8 cellular contexts compared by ENCODE assay signal in genomic region chr21:33490991-33491372, GRCh38. TPM values are rescaled to one million over a fixed set of nuclear protein-coding genes. Genes with fewer than 3 reads are reported as not detected.
DNase-seq lines count a peak whose midpoint lies in the region; ATAC-seq and TF ChIP-seq lines count a peak whose summit lies in the region.

No MANE protein-coding gene starts in this region.

- no peaks in the 10 kb centered on the region for H3K9me3 ChIP-seq in CD4-positive, CD25-positive, alpha-beta regulatory T cell (ENCODE audit: control insufficient read depth in 2 of 2, low read length in 2 of 2)
- no peaks in the 10 kb centered on the region for H3K9me3 ChIP-seq in KOPT-K1 (ENCODE audit: insufficient read depth, low read length, poor library complexity, severe bottlenecking)
- no peaks in the 10 kb centered on the region for H3K9me3 ChIP-seq in right lobe of liver
- no peaks in the 10 kb centered on the region for H3K9me3 ChIP-seq in tibial nerve

- H3K4me3 ChIP-seq in CD4-positive, CD25-positive, alpha-beta regulatory T cell (ENCODE audit: low read depth, low read length) = peak overlapping the region; percentile 83
- peak overlapping the region; percentile 68 to 79 (median 77) for H3K4me3 ChIP-seq in right lobe of liver
- peak overlapping the region; percentile 53 to 76 (median 66) for H3K4me3 ChIP-seq in tibial nerve

- peak overlapping the region; percentile 85 to 97 (median 92) for H3K4me3 Mint-ChIP-seq in CD4-positive, CD25-positive, alpha-beta regulatory T cell
- H3K4me3 Mint-ChIP-seq in brain = peak overlapping the region; percentile 88 to 95 (median 89)

- no peak for TF ChIP-seq POLR2A in right lobe of liver (IDR thresholded peaks at IDR 0.05)
- no peak for TF ChIP-seq POLR2A in tibial nerve (IDR thresholded peaks at IDR 0.05)

- ATAC-seq in CD4-positive, CD25-positive, alpha-beta regulatory T cell (ENCODE audit: low read depth in 2 of 2) = no peak
- ATAC-seq in right lobe of liver = peak in 3 of 4 donors; percentile 6 to 13 (median 12)

- no peak overlapping the region for H3K27ac ChIP-seq in CD4-positive, CD25-positive, alpha-beta regulatory T cell (ENCODE audit: insufficient read depth, low read length, poor library complexity, severe bottlenecking)
- H3K27ac ChIP-seq in KOPT-K1 (ENCODE audit: low read depth, low read length, poor library complexity, severe bottlenecking) = peak overlapping the region; percentile 52
- H3K27ac ChIP-seq in right lobe of liver = peak overlapping the region; percentile 9 to 79 (median 44)
- peak overlapping the region; percentile 72 to 88 (median 82) for H3K27ac ChIP-seq in tibial nerve

- CTCF ChIA-PET in GM10248 (lab: Yijun Ruan, JAX) = interaction anchor here (0.7 to 3.8 kb wide), 8 partner anchors 8 to 291 kb away, joined by 3 to 30 read pairs (median 3); partner anchors contain the start of gene TMEM50B

- TF ChIP-seq EP300 in tibial nerve (IDR thresholded peaks at IDR 0.05) = no peak

- DNase-seq in CD4-positive, CD25-positive, alpha-beta regulatory T cell = no peak
- DNase-seq in right lobe of liver (no peak), tibial nerve (ENCODE audit: low spot score in 2 of 2) (no peak), Ammon's horn (ENCODE audit: low spot score) (no peak), GM10248 (ENCODE audit: extremely low spot score) (no peak)
- DNase-seq in activated CD4-positive, alpha-beta T cell treated with anti-CD3 and anti-CD28 coated beads for 48 hours = no peak

- H3K27ac Mint-ChIP-seq in CD4-positive, CD25-positive, alpha-beta regulatory T cell = peak overlapping the region; percentile 29 to 93 (median 92)
- peak overlapping the region; percentile 87 to 93 (median 92) for H3K27ac Mint-ChIP-seq in brain

- 5% methylated on average over 7 of the region's 12 CpGs for WGBS in right lobe of liver (ENCODE audit: insufficient coverage, low coverage, low lambda C conversion rate, missing lambda C conversion rate)
- 17 to 19% methylated on average over 12 of the region's 12 CpGs for WGBS in tibial nerve, 2 donors

- no peaks in the 10 kb centered on the region for H3K36me3 Mint-ChIP-seq in CD4-positive, CD25-positive, alpha-beta regulatory T cell
- peaks cover 11% of the 10 kb centered on the region for H3K36me3 Mint-ChIP-seq in brain

- peaks cover 3 to 14% (median 8%) of the 10 kb centered on the region in 4 donors for H3K4me1 Mint-ChIP-seq in CD4-positive, CD25-positive, alpha-beta regulatory T cell
- peaks cover 15% of the 10 kb centered on the region for H3K4me1 Mint-ChIP-seq in brain

- H3K9me3 Mint-ChIP-seq in CD4-positive, CD25-positive, alpha-beta regulatory T cell = no peaks in the 10 kb centered on the region
- H3K9me3 Mint-ChIP-seq in brain = no peaks in the 10 kb centered on the region

- H3K36me3 ChIP-seq in CD4-positive, CD25-positive, alpha-beta regulatory T cell (ENCODE audit: control insufficient read depth, insufficient read depth, low read length) = no peaks in the 10 kb centered on the region
- H3K36me3 ChIP-seq in KOPT-K1 (ENCODE audit: insufficient read depth, low read length) = no peaks in the 10 kb centered on the region
- H3K36me3 ChIP-seq in right lobe of liver = no peaks in the 10 kb centered on the region
- H3K36me3 ChIP-seq in tibial nerve = no peaks in the 10 kb centered on the region

- TF ChIP-seq CTCF in brain (conservative IDR thresholded peaks at IDR 0.05) (no peak), right lobe of liver (IDR thresholded peaks at IDR 0.05) (no peak), tibial nerve (IDR thresholded peaks at IDR 0.05) (no peak), GM10248 (IDR thresholded peaks at IDR 0.05; ENCODE audit: control extremely low read depth, extremely low read depth, low read depth, missing control alignments) (no peak)

- POLR2A ChIA-PET in GM10248 (lab: Yijun Ruan, JAX) = interaction anchor here (1.0 to 1.6 kb wide), 4 partner anchors 10 to 40 kb away, joined by 3 to 21 read pairs (median 4); partner anchors contain the start of gene TMEM50B

- H3K27me3 Mint-ChIP-seq in CD4-positive, CD25-positive, alpha-beta regulatory T cell = peaks cover 25% of the 10 kb centered on the region
- H3K27me3 Mint-ChIP-seq in brain = peaks cover 6% of the 10 kb centered on the region

- intact Hi-C loops in right lobe of liver (cut with DNase I) = no loop called here

- H3K27me3 ChIP-seq in CD4-positive, CD25-positive, alpha-beta regulatory T cell (ENCODE audit: control insufficient read depth, insufficient read depth, low read length) = no peaks in the 10 kb centered on the region
- H3K27me3 ChIP-seq in right lobe of liver (no peaks in the 10 kb centered on the region), tibial nerve (no peaks in the 10 kb centered on the region)

- peaks cover 11% of the 10 kb centered on the region for H3K4me1 ChIP-seq in CD4-positive, CD25-positive, alpha-beta regulatory T cell (ENCODE audit: control insufficient read depth, insufficient read depth, low read length, poor library complexity, severe bottlenecking)
- H3K4me1 ChIP-seq in right lobe of liver (peaks cover 0 to 8% (median 0%) of the 10 kb centered on the region in 4 donors), tibial nerve (peaks cover 0 to 12% (median 0%) of the 10 kb centered on the region in 4 donors)

RNA-seq across cellular contexts. Expression of gene DNAJC28, which starts 0.5 kb away (rescaled TPM):
- total RNA-seq in CD4-positive, CD25-positive, alpha-beta regulatory T cell = 0.17 TPM
- under 1 TPM; 0.33 to 0.78 (median 0.73) TPM for polyA plus RNA-seq in CD4-positive, CD25-positive, alpha-beta regulatory T cell
- 0.85 TPM for polyA plus RNA-seq in brain (ENCODE audit: insufficient read depth, low read depth, low replicate concordance)
- 1 to 10 TPM; 1.7 to 2.7 (median 1.9) TPM for total RNA-seq in right lobe of liver
- total RNA-seq in tibial nerve = 1 to 10 TPM in 3 of 4 donors, under 1 TPM in 1; 0.66 to 3.6 (median 1.7) TPM

RNA-seq across cellular contexts. Expression of gene TMEM50B, which starts 11.2 kb away (rescaled TPM):
- 84.2 TPM for total RNA-seq in CD4-positive, CD25-positive, alpha-beta regulatory T cell
- 10 to 100 TPM; 60.1 to 63.2 (median 61.6) TPM for polyA plus RNA-seq in CD4-positive, CD25-positive, alpha-beta regulatory T cell
- 18.8 TPM for polyA plus RNA-seq in brain (ENCODE audit: insufficient read depth, low read depth, low replicate concordance)
- total RNA-seq in right lobe of liver (10 to 100 TPM; 13.0 to 35.4 (median 20.2) TPM), tibial nerve (100 to 1,000 TPM in 3 of 4 donors, 10 to 100 TPM in 1; 77.7 to 155 (median 146) TPM)

RNA-seq across cellular contexts. Expression of gene GART, which starts 50.9 kb away (rescaled TPM):
- total RNA-seq in CD4-positive, CD25-positive, alpha-beta regulatory T cell = 44.0 TPM
- polyA plus RNA-seq in CD4-positive, CD25-positive, alpha-beta regulatory T cell = 10 to 100 TPM; 45.5 to 63.9 (median 52.1) TPM
- polyA plus RNA-seq in brain (ENCODE audit: insufficient read depth, low read depth, low replicate concordance) = 43.0 TPM
- total RNA-seq in right lobe of liver = 10 to 100 TPM; 23.0 to 93.5 (median 39.3) TPM
- total RNA-seq in tibial nerve = 100 to 1,000 TPM in 2 of 4 donors, 10 to 100 TPM in 2; 73.5 to 141 (median 106) TPM

RNA-seq across cellular contexts. Expression of gene SON, which starts 51.9 kb away (rescaled TPM):
- total RNA-seq in CD4-positive, CD25-positive, alpha-beta regulatory T cell = 358 TPM
- polyA plus RNA-seq in CD4-positive, CD25-positive, alpha-beta regulatory T cell = 100 to 1,000 TPM; 429 to 518 (median 444) TPM
- 127 TPM for polyA plus RNA-seq in brain (ENCODE audit: insufficient read depth, low read depth, low replicate concordance)
- 100 to 1,000 TPM in 4 of 6 experiments, 10 to 100 TPM in 2; 86.7 to 212 (median 113) TPM for total RNA-seq in right lobe of liver
- total RNA-seq in tibial nerve = 100 to 1,000 TPM; 243 to 283 (median 271) TPM

Comparison
In these comparisons a context has a peak if more than half of its experiments do, and no peak if none do; other contexts are left out.
1. ATAC-seq: peak in right lobe of liver (3 of 4); none in CD4-positive, CD25-positive, alpha-beta regulatory T cell (0 of 2).
2. Peak in every context shown above with its lines, with median percentiles within 50 percentile points of each other: H3K4me3 ChIP-seq.